24 cellular contexts compared by ENCODE assay signal in the genomic region with DNA sequence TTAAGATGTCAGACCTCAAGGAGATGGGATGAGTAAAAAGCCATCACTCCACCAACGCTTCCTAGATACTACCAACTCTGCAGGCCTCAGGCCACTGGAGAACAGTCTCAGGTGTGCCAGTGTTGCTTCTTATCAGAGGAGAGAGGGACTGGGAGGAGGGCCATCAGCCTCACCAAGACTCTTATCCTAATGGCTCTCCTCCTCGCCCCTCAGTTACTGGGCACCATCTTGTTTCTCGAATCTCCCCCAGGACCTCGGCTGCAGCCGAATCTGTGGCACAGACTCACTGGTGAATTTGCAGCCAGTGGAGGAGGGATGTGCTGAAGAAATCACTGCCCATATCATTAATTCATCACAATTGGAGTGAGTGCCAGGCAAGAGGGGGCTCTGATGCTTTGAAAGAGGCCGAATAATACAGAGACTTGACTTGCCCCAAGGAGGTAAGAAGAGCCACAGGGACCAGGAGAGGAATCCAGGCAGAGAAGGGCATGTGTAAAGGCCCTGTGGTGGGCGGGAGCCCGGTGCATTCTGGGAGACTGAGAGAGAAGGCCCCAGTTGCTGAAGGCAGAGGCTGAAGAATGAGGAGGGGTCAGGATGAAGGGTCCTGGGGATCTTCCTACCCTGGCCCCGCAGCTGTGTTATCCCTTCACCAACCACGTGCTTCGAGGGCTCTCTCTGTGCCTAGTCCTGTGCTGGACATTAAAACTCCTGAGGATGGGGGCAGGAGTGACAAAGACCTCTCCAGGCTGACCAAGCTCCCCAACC.
"Had no signal": no experiment of that assay in that cellular context is flagged by ENCODE, and none has a peak within 500 bp of the region (broad histone marks: within the 10 kb centered on the region; RNA-seq: fewer than 3 reads in every experiment).

No MANE protein-coding gene starts in this region.

- H3K36me3 ChIP-seq: lower lobe of right lung, neutrophil, pancreas, right lobe of liver, suprapubic skin, transverse colon, upper lobe of right lung, uterus had no signal

- H3K4me2 ChIP-seq: smooth muscle cell had no signal

- ATAC-seq: left ventricle myocardium superior; lower lobe of right lung; natural killer cell; pancreas; right lobe of liver; stimulated activated naive CD8-positive, alpha-beta T cell treated with anti-CD3 and anti-CD28 coated beads, Interleukin-15, amount 100 ng/mL, for 72 hours; upper lobe of right lung had no signal

- H3K4me1 ChIP-seq: lower lobe of right lung, pancreas, right lobe of liver, suprapubic skin, transverse colon, upper lobe of right lung, uterus had no signal

- H3K4me3 ChIP-seq: lower lobe of right lung, pancreas, right lobe of liver, smooth muscle cell, suprapubic skin, transverse colon, upper lobe of right lung, uterus had no signal

- H3K27ac ChIP-seq: lower lobe of right lung, neutrophil, pancreas, right lobe of liver, suprapubic skin, transverse colon, upper lobe of right lung, uterus had no signal

- H3K9me3 ChIP-seq: lower lobe of right lung, neutrophil, pancreas, right lobe of liver, suprapubic skin, transverse colon, upper lobe of right lung, uterus had no signal

- FAIRE-seq: colon, endometrium, frontal cortex, keratinocyte, pancreas had no signal

- H3K27me3 ChIP-seq: pancreas, right lobe of liver, uterus had no signal

- DNase-seq: effector memory CD4-positive, alpha-beta T cell; hypothalamus; immature natural killer cell; left ventricle myocardium superior; lower lobe of right lung; natural killer cell; pancreas; stimulated activated CD4-positive, alpha-beta T cell treated with anti-CD3 and anti-CD28 coated beads, Interleukin-12 subunit alpha, Interleukin-12 subunit beta, amount 100 ng/mL, for 4 hours; stimulated activated CD4-positive, alpha-beta T cell treated with anti-CD3 and anti-CD28 coated beads, Interleukin-1b, Interleukin-23, amount 100 ng/mL, for 48 hours; stimulated activated CD4-positive, alpha-beta T cell treated with anti-CD3 and anti-CD28 coated beads, Interleukin-4, amount 100 ng/mL, for 1 hour; stimulated activated CD8-positive, alpha-beta memory T cell treated with anti-CD3 and anti-CD28 coated beads, Interleukin-4, amount 100 ng/mL, for 48 hours; stimulated activated naive CD4-positive, alpha-beta T cell; stimulated activated naive CD8-positive, alpha-beta T cell treated with anti-CD3 and anti-CD28 coated beads, Interleukin-15, amount 100 ng/mL, for 72 hours; transverse colon; upper lobe of right lung; uterus had no signal
